ENCODE assay signal across 21 cellular contexts in genomic region chr13:85347251-85347650, GRCh38.
DNase-seq lines count a peak whose midpoint lies in the region; ATAC-seq, FAIRE-seq and TF ChIP-seq lines count a peak whose summit lies in the region.
"Had no signal": no experiment of that assay in that cellular context is flagged by ENCODE, and none has a peak within 500 bp of the region (broad histone marks: within the 10 kb centered on the region; RNA-seq: fewer than 3 reads in every experiment).

No MANE protein-coding gene starts in this region.

- no peaks in the 10 kb centered on the region for H4K20me1 ChIP-seq in HepG2 (ENCODE audit: insufficient read depth, low read length)

- CTCF ChIA-PET in HepG2 (lab: Yijun Ruan, JAX; ENCODE audit: low intra/inter-chr PET ratio, low total read pairs), result no interaction called here

- H2AFZ ChIP-seq in HepG2 (ENCODE audit: low read length), result no peak overlapping the region

- H3K27me3 ChIP-seq in HepG2 (ENCODE audit: control insufficient read depth in 1 of 2, insufficient read depth in 2 of 2, low read length in 2 of 2), result no peaks in the 10 kb centered on the region
- no peaks in the 10 kb centered on the region for H3K27me3 ChIP-seq in right lobe of liver
- no peaks in the 10 kb centered on the region for H3K27me3 ChIP-seq in Peyer's patch
- H3K27me3 ChIP-seq in esophagus squamous epithelium, result no peaks in the 10 kb centered on the region

- H3K79me2 ChIP-seq in HepG2 (ENCODE audit: insufficient read depth, low read length), result no peaks in the 10 kb centered on the region

- TF ChIP-seq POLR2A in HepG2 (IDR thresholded peaks at IDR 0.05; ENCODE audit: insufficient read depth in 1 of 2, low read depth in 2 of 2, low read length in 2 of 2), result no peak
- TF ChIP-seq POLR2A in right lobe of liver (IDR thresholded peaks at IDR 0.05), result no peak
- no peak for TF ChIP-seq POLR2A in Peyer's patch (IDR thresholded peaks at IDR 0.05)
- TF ChIP-seq POLR2A in esophagus squamous epithelium (IDR thresholded peaks at IDR 0.05), result no peak

- TF ChIP-seq EP300 in HepG2 (IDR thresholded peaks at IDR 0.05; ENCODE audit: low read depth in 2 of 2, low read length in 2 of 2) (no peak), HepG2 (CRISPR knock-in tag; IDR thresholded peaks at IDR 0.05; ENCODE audit: borderline replicate concordance) (no peak)

- H3K36me3 ChIP-seq in HepG2 (replicated peaks in 1 of 2; ENCODE audit: control insufficient read depth in 1 of 2, insufficient read depth in 2 of 2, low read length in 2 of 2), result no peaks in the 10 kb centered on the region
- H3K36me3 ChIP-seq in right lobe of liver, result no peaks in the 10 kb centered on the region
- no peaks in the 10 kb centered on the region for H3K36me3 ChIP-seq in Peyer's patch
- H3K36me3 ChIP-seq in esophagus squamous epithelium, result no peaks in the 10 kb centered on the region

- 15% methylated on average over 5 of the region's 5 CpGs for WGBS in HepG2 (ENCODE audit: low lambda C conversion rate)
- 56% methylated on average over 5 of the region's 5 CpGs for WGBS in right lobe of liver (ENCODE audit: insufficient coverage, low coverage, low lambda C conversion rate, missing lambda C conversion rate)
- WGBS in esophagus squamous epithelium, 2 donors, result 69 to 70% methylated on average over 5 of the region's 5 CpGs

- H3K4me3 ChIP-seq in HepG2 (replicated peaks in 1 of 3; ENCODE audit: insufficient read depth in 1 of 3, low read depth in 2 of 3, low read length in 3 of 3) (no peak overlapping the region), right lobe of liver (no peak overlapping the region), Peyer's patch (no peak overlapping the region), esophagus squamous epithelium (no peak overlapping the region)
- H3K4me3 ChIP-seq: psoas muscle had no signal

- no peak for FAIRE-seq in HepG2 (lab: Jason Lieb, UNC)
- FAIRE-seq: A204.1, H1 had no signal

- H3K4me2 ChIP-seq in HepG2 (ENCODE audit: low read depth, low read length), result no peak overlapping the region

- H3K9ac ChIP-seq in HepG2 (ENCODE audit: insufficient read depth, low read depth, low read length), result no peak overlapping the region

- in situ Hi-C loops in HepG2 (cut with HindIII; ENCODE audit: extremely low pct_ligation_motif_present, low pct_unique_long_range_greater_than_20kb), result no loop called here

- intact Hi-C loops in HepG2 (cut with micrococcal nuclease; ENCODE audit: unreplicated experiment) (no loop called here), right lobe of liver (cut with DNase I) (no loop called here), esophagus squamous epithelium (cut with DNase I) (no loop called here)

- ATAC-seq in HepG2 (no peak), right lobe of liver (no peak)
- ATAC-seq: activated naive CD4-positive, alpha-beta T cell treated with anti-CD3 and anti-CD28 coated beads, Interleukin-2, amount 50 U/mL, for 72 hours; activated T-cell treated with anti-CD3 and anti-CD28 coated beads, Interleukin-2, amount 50 U/mL, for 72 hours; psoas muscle; stimulated activated effector memory CD8-positive, alpha-beta T cell treated with anti-CD3 and anti-CD28 coated beads, Interleukin-12 subunit alpha, Interleukin-12 subunit beta, amount 100 ng/mL, for 72 hours had no signal

- no TSS peak for BruUV-seq in HepG2 (replicated peaks; lab: Mats Ljungman, UMichigan)

- POLR2A ChIA-PET in HepG2 (lab: Yijun Ruan, JAX), result no interaction called here

- H3K4me1 ChIP-seq in HepG2 (ENCODE audit: insufficient read depth, low read length) (no peaks in the 10 kb centered on the region), right lobe of liver (no peaks in the 10 kb centered on the region), Peyer's patch (no peaks in the 10 kb centered on the region), esophagus squamous epithelium (no peaks in the 10 kb centered on the region)
- H3K4me1 ChIP-seq: psoas muscle had no signal

- TF ChIP-seq CTCF in HepG2 (CRISPR knock-in tag; IDR thresholded peaks at IDR 0.05) (no peak), right lobe of liver (IDR thresholded peaks at IDR 0.05) (no peak), Peyer's patch (IDR thresholded peaks at IDR 0.05) (no peak), esophagus squamous epithelium (IDR thresholded peaks at IDR 0.05) (no peak)

- H3K9me3 ChIP-seq in HepG2 (ENCODE audit: low read length) (no peaks in the 10 kb centered on the region), right lobe of liver (no peaks in the 10 kb centered on the region), Peyer's patch (no peaks in the 10 kb centered on the region), esophagus squamous epithelium (no peaks in the 10 kb centered on the region)
- H3K9me3 ChIP-seq: psoas muscle had no signal

- TF ChIP-seq RAD21 in HepG2 (CRISPR knock-in tag; IDR thresholded peaks at IDR 0.05), result no peak

- H3K27ac ChIP-seq in HepG2 (ENCODE audit: extremely low read length, insufficient read depth, low read length) (no peak overlapping the region), right lobe of liver (no peak overlapping the region), Peyer's patch (no peak overlapping the region), esophagus squamous epithelium (no peak overlapping the region)
- H3K27ac ChIP-seq: C4-2B, psoas muscle had no signal

- no peak for DNase-seq in HepG2 (ENCODE audit: low spot score)
- DNase-seq in right lobe of liver, result no peak
- DNase-seq in amniotic stem cell (lab: John Stamatoyannopoulos, UW), result peak; percentile 28
- DNase-seq in foreskin melanocyte, result peak; percentile 52
- DNase-seq in Peyer's patch, result no peak
- no peak for DNase-seq in esophagus squamous epithelium (lab: John Stamatoyannopoulos, UW)
- DNase-seq in NCI-H446 treated with DMSO at 0.1 percent for 48 hours (lab: John Stamatoyannopoulos, UW), result no peak
- DNase-seq in globus pallidus (ENCODE audit: low spot score), result no peak
- DNase-seq: activated T-cell treated with anti-CD3 and anti-CD28 coated beads, Interleukin-2, amount 50 U/mL, for 72 hours; DMS153; islet precursor cell; mesendoderm; NCI-H1930; NCI-H526 treated with DMSO at 0.1 percent for 48 hours; psoas muscle; T-helper 9 cell had no signal

TF ChIP-seq in HepG2, 621 proteins besides CTCF, POLR2A, EP300 and RAD21:
- TF ChIP-seq MAFK (conservative IDR thresholded peaks at IDR 0.05 in 1 of 2, IDR thresholded peaks at IDR 0.05 in 1 of 2; ENCODE audit: low read length in 2 of 2) (0 out of 4 replicates have a peak, but pooled peaks have one; percentile 28 to 49), KDM5A (IDR thresholded peaks at IDR 0.05; ENCODE audit: borderline replicate concordance, low read length) (no peak)

Comparison
In these comparisons a context has a peak if more than half of its experiments do, and no peak if none do; other contexts are left out.
1. DNase-seq: peak in amniotic stem cell (single experiment) and foreskin melanocyte (single experiment); none in HepG2 (single experiment), right lobe of liver (0 of 3), Peyer's patch (0 of 3), esophagus squamous epithelium (single experiment), NCI-H446 treated with DMSO at 0.1 percent for 48 hours (single experiment) and globus pallidus (single experiment).